In genomic region chr1:19251305-19252196, GRCh38 we compare ENCODE assay signal across 8 cellular contexts. TPM values are rescaled to one million over a fixed set of nuclear protein-coding genes. Genes with fewer than 3 reads are reported as not detected.
A peak's percentile ranks its signal among the peaks of the same experiment; 100 is the strongest.
DNase-seq lines count a peak whose midpoint lies in the region; ATAC-seq and TF ChIP-seq lines count a peak whose summit lies in the region.

Gene EMC1, minus strand, starts transcription at chr1:19251524. Its CDS starts 15 bp downstream, at chr1:19251509.
Gene MRTO4, plus strand, starts transcription at chr1:19251805. Its CDS starts 31 bp downstream, at chr1:19251836.

- TF ChIP-seq CTCF in BE2C (IDR thresholded peaks at IDR 0.05; ENCODE audit: low read depth, low read length): no peak
- TF ChIP-seq CTCF in liver (IDR thresholded peaks at IDR 0.05; ENCODE audit: low read depth, low read length, missing input control): no peak

- H3K9me3 ChIP-seq in BE2C: no peaks in the 10 kb centered on the region
- no peaks in the 10 kb centered on the region for H3K9me3 ChIP-seq in liver (ENCODE audit: control insufficient read depth in 4 of 4, low read length in 3 of 4)

- peak within 1 kb of the TSS; percentile 95 to 100 for H3K27ac ChIP-seq in liver (ENCODE audit: low read depth in 1 of 2, low read length in 2 of 2)

- H3K4me1 ChIP-seq in BE2C: no peaks in the 10 kb centered on the region
- peaks cover 8 to 31% (median 23%) of the 10 kb centered on the region in 4 donors for H3K4me1 ChIP-seq in liver (ENCODE audit: control insufficient read depth in 4 of 4, insufficient read depth in 4 of 4, low read length in 3 of 4)

- ATAC-seq in HG03378 (IDR thresholded peaks at IDR 0.05; ENCODE audit: unreplicated experiment): peak; percentile 71

- peak; percentile 93 for TF ChIP-seq POLR2A in GM19099 (IDR thresholded peaks at IDR 0.05; ENCODE audit: extremely low read depth, insufficient read length, low read depth)

- DNase-seq in BE2C: peak; percentile 89
- DNase-seq in NCI-H69 (lab: John Stamatoyannopoulos, UW): peak; percentile 85
- peak; percentile 92 to 94 for DNase-seq in activated CD4-positive, alpha-beta T cell treated with anti-CD3 and anti-CD28 coated beads, Interleukin-2, amount 50 U/mL, for 48 hours
- peak; percentile 47 to 81 for DNase-seq in dermis microvascular lymphatic vessel endothelial cell (ENCODE audit: low read depth in 2 of 2)
- peak; percentile 93 for DNase-seq in stimulated activated CD4-positive, alpha-beta T cell treated with anti-CD3 and anti-CD28 coated beads, Interleukin-4, amount 100 ng/mL, for 1 hour

- TF ChIP-seq RAD21 in liver (IDR thresholded peaks at IDR 0.05): peak; percentile 18 to 41

- H3K9ac ChIP-seq in liver (ENCODE audit: low read depth in 1 of 2, low read length in 2 of 2): peak within 1 kb of the TSS; percentile 93 to 98

- H3K27me3 ChIP-seq in BE2C (no peaks in the 10 kb centered on the region), liver (ENCODE audit: control insufficient read depth in 4 of 4, insufficient read depth in 4 of 4, low read length in 3 of 4) (no peaks in the 10 kb centered on the region)

- peak within 1 kb of the TSS; percentile 92 for H3K4me3 ChIP-seq in BE2C (ENCODE audit: low read depth, low read length)
- H3K4me3 ChIP-seq in liver (ENCODE audit: low read depth in 1 of 3, low read length in 3 of 3): peak within 1 kb of the TSS; percentile 83 to 92 (median 92)

- peaks cover 11% of the 10 kb centered on the region for H3K36me3 ChIP-seq in BE2C
- H3K36me3 ChIP-seq in liver (ENCODE audit: control insufficient read depth in 4 of 4, insufficient read depth in 3 of 4, low read depth in 1 of 4, low read length in 3 of 4): peaks cover 0 to 11% (median 5%) of the 10 kb centered on the region in 4 donors

- WGBS in liver: under 1% methylated on average over 81 of the region's 81 CpGs

TF ChIP-seq in liver, 16 proteins besides CTCF, POLR2A, EP300 and RAD21:
- TF ChIP-seq, protein P1, sequence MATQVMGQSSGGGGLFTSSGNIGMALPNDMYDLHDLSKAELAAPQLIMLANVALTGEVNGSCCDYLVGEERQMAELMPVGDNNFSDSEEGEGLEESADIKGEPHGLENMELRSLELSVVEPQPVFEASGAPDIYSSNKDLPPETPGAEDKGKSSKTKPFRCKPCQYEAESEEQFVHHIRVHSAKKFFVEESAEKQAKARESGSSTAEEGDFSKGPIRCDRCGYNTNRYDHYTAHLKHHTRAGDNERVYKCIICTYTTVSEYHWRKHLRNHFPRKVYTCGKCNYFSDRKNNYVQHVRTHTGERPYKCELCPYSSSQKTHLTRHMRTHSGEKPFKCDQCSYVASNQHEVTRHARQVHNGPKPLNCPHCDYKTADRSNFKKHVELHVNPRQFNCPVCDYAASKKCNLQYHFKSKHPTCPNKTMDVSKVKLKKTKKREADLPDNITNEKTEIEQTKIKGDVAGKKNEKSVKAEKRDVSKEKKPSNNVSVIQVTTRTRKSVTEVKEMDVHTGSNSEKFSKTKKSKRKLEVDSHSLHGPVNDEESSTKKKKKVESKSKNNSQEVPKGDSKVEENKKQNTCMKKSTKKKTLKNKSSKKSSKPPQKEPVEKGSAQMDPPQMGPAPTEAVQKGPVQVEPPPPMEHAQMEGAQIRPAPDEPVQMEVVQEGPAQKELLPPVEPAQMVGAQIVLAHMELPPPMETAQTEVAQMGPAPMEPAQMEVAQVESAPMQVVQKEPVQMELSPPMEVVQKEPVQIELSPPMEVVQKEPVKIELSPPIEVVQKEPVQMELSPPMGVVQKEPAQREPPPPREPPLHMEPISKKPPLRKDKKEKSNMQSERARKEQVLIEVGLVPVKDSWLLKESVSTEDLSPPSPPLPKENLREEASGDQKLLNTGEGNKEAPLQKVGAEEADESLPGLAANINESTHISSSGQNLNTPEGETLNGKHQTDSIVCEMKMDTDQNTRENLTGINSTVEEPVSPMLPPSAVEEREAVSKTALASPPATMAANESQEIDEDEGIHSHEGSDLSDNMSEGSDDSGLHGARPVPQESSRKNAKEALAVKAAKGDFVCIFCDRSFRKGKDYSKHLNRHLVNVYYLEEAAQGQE (IDR thresholded peaks at IDR 0.05): peak; percentile 52
- TF ChIP-seq EGR1 (IDR thresholded peaks at IDR 0.05; ENCODE audit: low read depth in 2 of 2): peak; percentile 64 to 73
- TF ChIP-seq, protein P2, sequence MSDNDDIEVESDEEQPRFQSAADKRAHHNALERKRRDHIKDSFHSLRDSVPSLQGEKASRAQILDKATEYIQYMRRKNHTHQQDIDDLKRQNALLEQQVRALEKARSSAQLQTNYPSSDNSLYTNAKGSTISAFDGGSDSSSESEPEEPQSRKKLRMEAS (IDR thresholded peaks at IDR 0.05): peak; percentile 78
- TF ChIP-seq YY1 (IDR thresholded peaks at IDR 0.05): peak; percentile 98
- no peak for TF ChIP-seq RXRA (IDR thresholded peaks at IDR 0.05)
- no peak for TF ChIP-seq TAF1 (conservative IDR thresholded peaks at IDR 0.05)
- no peak for TF ChIP-seq HNF4A (conservative IDR thresholded peaks at IDR 0.05)
- peak; percentile 46 for TF ChIP-seq SP1 (IDR thresholded peaks at IDR 0.05)
- peak in 1 of 2 donors; percentile 81 for TF ChIP-seq GABPA (IDR thresholded peaks at IDR 0.05 in 1 of 2, conservative IDR thresholded peaks at IDR 0.05 in 1 of 2)
- TF ChIP-seq JUND (IDR thresholded peaks at IDR 0.05): no peak
- TF ChIP-seq FOXA2 (IDR thresholded peaks at IDR 0.05): no peak

RNA-seq across cellular contexts. Expression of gene EMC1, which starts in this region (rescaled TPM):
- 68.3 TPM for polyA plus RNA-seq in BE2C (2012; ENCODE audit: insufficient read depth, insufficient read length, low read depth)
- 38.1 and 41.6 TPM in 2 replicates for total RNA-seq in dermis microvascular lymphatic vessel endothelial cell
- 10 to 100 TPM; 16.3 to 33.6 TPM for total RNA-seq in liver
- 10 to 100 TPM in 1 of 2 donors, 1 to 10 TPM in 1; 8.0 to 13.4 TPM for polyA plus RNA-seq in liver

RNA-seq across cellular contexts. Expression of gene MRTO4, which starts in this region (rescaled TPM):
- polyA plus RNA-seq in BE2C (2012; ENCODE audit: insufficient read depth, insufficient read length, low read depth): 74.0 TPM
- total RNA-seq in dermis microvascular lymphatic vessel endothelial cell (19.4 and 19.7 TPM in 2 replicates), liver (1 to 10 TPM; 9.5 to 9.8 TPM)
- 10 to 100 TPM; 10.5 to 11.1 TPM for polyA plus RNA-seq in liver

Comparison
In these comparisons a context has a peak if more than half of its experiments do, and no peak if none do; other contexts are left out.
1. Peak in every context shown above with its lines: DNase-seq, ATAC-seq, H3K4me3 ChIP-seq and H3K27ac ChIP-seq.